Comparison of ENCODE assay signal across 20 cellular contexts in the genomic region with DNA sequence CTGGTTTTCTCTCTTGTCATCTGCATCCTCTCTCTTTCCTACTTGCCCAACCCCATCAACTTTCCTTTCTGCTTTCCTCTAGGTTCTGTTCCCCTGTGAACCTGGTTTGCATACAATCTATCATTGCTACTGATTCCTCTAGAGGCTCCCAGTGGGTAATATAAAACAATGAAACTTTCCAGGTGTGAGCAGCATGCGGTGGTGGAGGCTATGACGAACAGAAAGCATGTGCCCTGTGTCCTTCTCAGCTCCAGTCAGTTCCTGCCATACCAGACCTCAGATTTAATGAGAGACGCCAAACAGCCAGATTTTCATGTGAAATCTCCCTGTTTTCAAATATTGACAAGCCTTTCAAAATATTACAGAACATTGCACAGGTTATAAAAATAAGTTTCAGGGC. TPM values are rescaled to one million over a fixed set of nuclear protein-coding genes. Genes with fewer than 3 reads are reported as not detected.
A peak's percentile ranks its signal among the peaks of the same experiment; 100 is the strongest.
DNase-seq lines count a peak whose midpoint lies in the region; ATAC-seq, FAIRE-seq and TF ChIP-seq lines count a peak whose summit lies in the region.
"Had no signal": no experiment of that assay in that cellular context is flagged by ENCODE, and none has a peak within 500 bp of the region (broad histone marks: within the 10 kb centered on the region; RNA-seq: fewer than 3 reads in every experiment).

No MANE protein-coding gene starts in this region.

- no peak for TF ChIP-seq RAD21 in K562 (CRISPR knock-in tag; conservative IDR thresholded peaks at IDR 0.05 in 1 of 2, IDR thresholded peaks at IDR 0.05 in 1 of 2)

- POLR2A ChIA-PET in K562 (lab: Yijun Ruan, JAX) = interaction anchor here (0.6 to 0.8 kb wide), 2 partner anchors 10 to 18 kb away, joined by 3 to 4 read pairs; no protein-coding TSS in a partner anchor

- H3K4me3 ChIP-seq in GM23338 (no peak overlapping the region), K562 (no peak overlapping the region), parathyroid adenoma (ENCODE audit: low read depth, low read length) (no peak overlapping the region)
- H3K4me3 ChIP-seq: thoracic aorta had no signal

- H3K36me3 ChIP-seq in GM23338 (ENCODE audit: insufficient read depth) = no peaks in the 10 kb centered on the region
- H3K36me3 ChIP-seq in K562 (ENCODE audit: control insufficient read depth, insufficient read depth, low read length) = no peaks in the 10 kb centered on the region
- H3K36me3 ChIP-seq in parathyroid adenoma (ENCODE audit: control insufficient read depth, insufficient read depth, low read length) = no peaks in the 10 kb centered on the region
- H3K36me3 ChIP-seq: thoracic aorta had no signal

- CTCF ChIA-PET in K562 (lab: Yijun Ruan, JAX; ENCODE audit: low intra/inter-chr PET ratio) = no interaction called here

- H3K27me3 Mint-ChIP-seq in GM23338 (ENCODE audit: insufficient read depth, low read depth, poor library complexity) = peaks cover 2% of the 10 kb centered on the region
- H3K27me3 Mint-ChIP-seq: activated CD4-positive, alpha-beta T cell treated with anti-CD3 and anti-CD28 coated beads, Interleukin-2, amount 10 ng/mL, durations not matched to agents 7 days and 5 days; central memory CD8-positive, alpha-beta T cell had no signal

- H3K9ac ChIP-seq in K562 (ENCODE audit: insufficient read depth in 1 of 2, low read depth in 2 of 2, low read length in 2 of 2) (peak overlapping the region in 1 of 2 experiments; percentile 10; a peak in 1 of 4 replicates), parathyroid adenoma (no peak overlapping the region)

- H3K4me3 Mint-ChIP-seq in GM23338 = no peak overlapping the region
- H3K4me3 Mint-ChIP-seq: activated CD4-positive, alpha-beta T cell treated with anti-CD3 and anti-CD28 coated beads, Interleukin-2, amount 10 ng/mL, durations not matched to agents 7 days and 5 days; central memory CD8-positive, alpha-beta T cell had no signal

- H3K27ac ChIP-seq in GM23338 (ENCODE audit: low read depth) (no peak overlapping the region), K562 (ENCODE audit: extremely low read depth, low read depth, low read length) (no peak overlapping the region), parathyroid adenoma (no peak overlapping the region)
- H3K27ac ChIP-seq: thoracic aorta had no signal

- ATAC-seq in GM23338 = no peak
- ATAC-seq in K562 = no peak
- ATAC-seq: esophagus mucosa, left lobe of liver, Right ventricle myocardium inferior had no signal

- H2AFZ ChIP-seq in GM23338 (peak overlapping the region; percentile 63), K562 (ENCODE audit: low read depth, low read length) (peak overlapping the region; percentile 54), parathyroid adenoma (peak overlapping the region; percentile 40)

- WGBS in K562 (ENCODE audit: insufficient coverage, low coverage, missing lambda C conversion rate) = 74% methylated on average over 3 of the region's 3 CpGs

- H3F3A ChIP-seq in GM23338 (replicated peaks; ENCODE audit: low read depth) = no peaks in the 10 kb centered on the region

- peak overlapping the region; percentile 45 for H3K27ac Mint-ChIP-seq in GM23338
- H3K27ac Mint-ChIP-seq: activated CD4-positive, alpha-beta T cell treated with anti-CD3 and anti-CD28 coated beads, Interleukin-2, amount 10 ng/mL, durations not matched to agents 7 days and 5 days had no signal

- H3K4me1 Mint-ChIP-seq in GM23338 = peaks cover 34% of the 10 kb centered on the region

- TF ChIP-seq CTCF in GM23338 (conservative IDR thresholded peaks at IDR 0.05; ENCODE audit: low read depth in 2 of 2) (no peak), K562 (IDR thresholded peaks at IDR 0.05 in 2 of 3, conservative IDR thresholded peaks at IDR 0.05 in 1 of 3; ENCODE audit: insufficient read depth in 2 of 3, low read depth in 1 of 3, low read length in 3 of 3) (no peak), parathyroid adenoma (IDR thresholded peaks at IDR 0.05) (no peak)

- H3K4me1 ChIP-seq in GM23338 (ENCODE audit: insufficient read depth) = peaks cover 8% of the 10 kb centered on the region
- peaks cover 13 to 21% of the 10 kb centered on the region in 2 experiments; a peak in 4 of 5 replicates for H3K4me1 ChIP-seq in K562 (replicated peaks in 1 of 2; ENCODE audit: control insufficient read depth in 2 of 2, insufficient read depth in 2 of 2, low read length in 2 of 2)
- H3K4me1 ChIP-seq in parathyroid adenoma = no peaks in the 10 kb centered on the region

- no TSS peak for BruUV-seq in K562 (replicated peaks; lab: Mats Ljungman, UMichigan)

- H3K9me2 ChIP-seq in GM23338 (ENCODE audit: insufficient read depth) = peaks cover 3% of the 10 kb centered on the region; the same call in 1 of the 2 replicates

- H3K9me1 ChIP-seq in K562 (ENCODE audit: control insufficient read depth, insufficient read depth, low read length) = no peaks in the 10 kb centered on the region

- in situ Hi-C loops in K562 (cut with MboI) (no loop called here), KBM-7 (cut with MboI; ENCODE audit: low pct_unique_long_range_greater_than_20kb, low sequenced_read_pairs) (no loop called here)

- no peak for FAIRE-seq in K562 (lab: Jason Lieb, UNC)

- intact Hi-C loops in K562 (cut with micrococcal nuclease) = loop anchor here (10.0 kb wide), 1 partner anchor 78 kb away; no protein-coding TSS in a partner anchor

- no peak for TF ChIP-seq POLR2A in K562 (conservative IDR thresholded peaks at IDR 0.05)

- no peaks in the 10 kb centered on the region for H3K36me3 Mint-ChIP-seq in GM23338 (ENCODE audit: low read depth)

- H3K9me3 ChIP-seq in K562 (replicated peaks; ENCODE audit: control insufficient read depth, insufficient read depth, low read depth, low read length) = no peaks in the 10 kb centered on the region
- no peaks in the 10 kb centered on the region for H3K9me3 ChIP-seq in parathyroid adenoma (ENCODE audit: control insufficient read depth, low read length)
- H3K9me3 ChIP-seq: Caco-2, thoracic aorta had no signal

- peaks cover 5% of the 10 kb centered on the region for H3K79me2 ChIP-seq in GM23338 (replicated peaks; ENCODE audit: insufficient read depth)
- peaks cover 14% of the 10 kb centered on the region for H3K79me2 ChIP-seq in K562 (ENCODE audit: control insufficient read depth, insufficient read depth, low read length)
- H3K79me2 ChIP-seq in parathyroid adenoma = peaks cover 3% of the 10 kb centered on the region

- peaks cover 1% of the 10 kb centered on the region; the same call in 1 of the 2 replicates for H4K20me1 ChIP-seq in GM23338 (replicated peaks; ENCODE audit: insufficient read depth)
- H4K20me1 ChIP-seq in K562 (replicated peaks; ENCODE audit: control insufficient read depth, insufficient read depth, low read length) = no peaks in the 10 kb centered on the region

- H3K27me3 ChIP-seq in GM23338 (ENCODE audit: insufficient read depth) = no peaks in the 10 kb centered on the region
- no peaks in the 10 kb centered on the region for H3K27me3 ChIP-seq in K562 (ENCODE audit: control insufficient read depth in 2 of 2, insufficient read depth in 2 of 2, low read length in 2 of 2)
- H3K27me3 ChIP-seq in parathyroid adenoma (ENCODE audit: control insufficient read depth, insufficient read depth, low read length) = no peaks in the 10 kb centered on the region

- no peaks in the 10 kb centered on the region for H3K9me3 Mint-ChIP-seq in GM23338
- H3K9me3 Mint-ChIP-seq: activated CD4-positive, alpha-beta T cell treated with anti-CD3 and anti-CD28 coated beads, Interleukin-2, amount 10 ng/mL, durations not matched to agents 7 days and 5 days; central memory CD8-positive, alpha-beta T cell had no signal

- DNase-seq in GM23338 (ENCODE audit: low spot score) (no peak), NCI-H146 treated with DMSO at 0.1 percent for 48 hours (lab: John Stamatoyannopoulos, UW; ENCODE audit: unreplicated experiment) (peak; percentile 29), K562 (ENCODE audit: extremely low read depth in 1 of 4, low spot score in 3 of 4) (no peak), HPDE6-E6E7 (ENCODE audit: extremely low spot score) (no peak), OCI-M1 (lab: John Stamatoyannopoulos, UW) (no peak), KBM-7 (no peak)
- DNase-seq: activated CD4-positive, alpha-beta T cell treated with anti-CD3 and anti-CD28 coated beads, Interleukin-2, amount 10 ng/mL, durations not matched to agents 7 days and 5 days; activated CD8-positive, alpha-beta memory T cell treated with anti-CD3 and anti-CD28 coated beads, Interleukin-2, amount 50 U/mL, for 48 hours; activated gamma-delta T cell; amniotic stem cell; Caco-2; NCI-H1105 treated with DMSO at 0.1 percent for 48 hours; retina; stimulated activated CD4-positive, alpha-beta T cell treated with anti-CD3 and anti-CD28 coated beads, Interleukin-15, amount 100 ng/mL, for 24 hours had no signal

- no peak overlapping the region for H3K4me2 ChIP-seq in GM23338
- no peak overlapping the region for H3K4me2 ChIP-seq in K562 (ENCODE audit: insufficient read depth, low read length)
- H3K4me2 ChIP-seq in parathyroid adenoma (ENCODE audit: low read length) = no peak overlapping the region

- no peak for TF ChIP-seq EP300 in K562 (IDR thresholded peaks at IDR 0.05; ENCODE audit: low read length)

TF ChIP-seq in GM23338, 12 proteins besides CTCF, POLR2A, EP300 and RAD21 (continues in another document):
- TF ChIP-seq EZH2phosphoT487 (IDR thresholded peaks at IDR 0.05; ENCODE audit: unreplicated experiment) (no peak), EZH2 (IDR thresholded peaks at IDR 0.05; ENCODE audit: low read depth, unreplicated experiment) (no peak)

TF ChIP-seq in K562, 482 proteins besides CTCF, POLR2A, EP300 and RAD21 (continues in another document):
- peak; percentile 58; the same call in 1 of the 2 replicates for TF ChIP-seq L3MBTL2 (IDR thresholded peaks at IDR 0.05)

RNA-seq across cellular contexts. Expression of gene ACAP2, which starts 3.5 kb away (rescaled TPM):
- 45.6 and 74.6 TPM in 2 replicates for total RNA-seq in GM23338 (2014; rRNA removed; shearing (Covaris generic))
- 102 and 104 TPM in 2 replicates for polyA plus RNA-seq in GM23338 (2016; fragmentation: Nextera tagmentation; extraction: Ambion mirVana)
- 62.8 and 189 TPM in 2 replicates for total RNA-seq in K562 (2011; cell fraction: chromatin; rRNA removed; ENCODE audit: low replicate concordance)
- total RNA-seq in K562 (2011; cell fraction: nucleolus; rRNA removed) = 38.7 and 57.9 TPM in 2 replicates
- total RNA-seq in K562 (2011; cell fraction: nucleoplasm; rRNA removed) = 77.0 and 137 TPM in 2 replicates
- 29.4 and 36.9 TPM in 2 replicates for total RNA-seq in K562 (2014; rRNA removed)
- 52.7 and 62.3 TPM in 2 replicates for total RNA-seq in K562 (2014; rRNA removed; fragmentation: Illumina TruSeq; extraction: Trizol)
- total RNA-seq in K562 (2015; rRNA removed; fragmentation: Illumina TruSeq; extraction: Trizol) = 44.8 and 50.7 TPM in 2 replicates
- 40.1 and 40.6 TPM in 2 replicates for total RNA-seq in K562 (2021)
- polyA plus RNA-seq in K562 (2011; rRNA removed) = 25.0 and 34.4 TPM in 2 replicates
- 6.8 and 12.6 TPM in 2 replicates for polyA plus RNA-seq in K562 (2011; cell fraction: cytosol; rRNA removed)
- polyA plus RNA-seq in K562 (2011; cell fraction: nucleus; rRNA removed) = 16.4 and 18.5 TPM in 2 replicates
- polyA plus RNA-seq in K562 (2012) = 16.3 and 25.4 TPM in 2 replicates
- 24.3 and 27.5 TPM in 2 replicates for polyA plus RNA-seq in K562 (2014; fragmentation: Illumina TruSeq; extraction: Trizol)
- polyA plus RNA-seq in K562 (2014; fragmentation: Nextera tagmentation; extraction: Ambion mirVana) = 10 to 100 TPM; 10.6 to 12.3 TPM
- polyA plus RNA-seq in K562 (2014; rRNA removed) = 16.8 and 18.1 TPM in 2 replicates
- 124 and 128 TPM in 2 replicates for polyA minus RNA-seq in K562 (2011; rRNA and poly(A)+ RNA removed)
- 34.7 and 48.2 TPM in 2 replicates for polyA minus RNA-seq in K562 (2011; cell fraction: cytosol; rRNA and poly(A)+ RNA removed)
- polyA minus RNA-seq in K562 (2011; cell fraction: nucleus; rRNA and poly(A)+ RNA removed) = 53.2 and 81.9 TPM in 2 replicates
